Comparison of ENCODE assay signal across 26 cellular contexts in genomic region chr12:127106723-127107122, GRCh38.
"Had no signal": no experiment of that assay in that cellular context is flagged by ENCODE, and none has a peak within 500 bp of the region (broad histone marks: within the 10 kb centered on the region; RNA-seq: fewer than 3 reads in every experiment).

No MANE protein-coding gene starts in this region.

- H3K4me2 ChIP-seq: neural progenitor cell had no signal

- H3K4me3 ChIP-seq: neural progenitor cell, ovary, psoas muscle, right lobe of liver, sigmoid colon, stomach, thoracic aorta, thyroid gland, tibial nerve, upper lobe of left lung, vagina had no signal

- H2AFZ ChIP-seq: neural progenitor cell had no signal

- DNase-seq: natural killer cell; occipital lobe; ovary; psoas muscle; right cardiac atrium; right lobe of liver; sigmoid colon; small intestine; stimulated activated CD4-positive, alpha-beta T cell treated with anti-CD3 and anti-CD28 coated beads, Interleukin-15, amount 100 ng/mL, for 24 hours; stimulated activated CD4-positive, alpha-beta T cell treated with anti-CD3 and anti-CD28 coated beads, Interleukin-2, amount 100 ng/mL, for 24 hours; stimulated activated CD4-positive, alpha-beta T cell treated with anti-CD3 and anti-CD28 coated beads, Interleukin-2, amount 100 ng/mL, for 48 hours; stimulated activated CD4-positive, alpha-beta T cell treated with anti-CD3 and anti-CD28 coated beads, Interleukin-4, amount 100 ng/mL, for 24 hours; stimulated activated naive B cell treated with anti-CD40 and anti-IgM and Interleukin-4, amounts not matched to agents 10 μg/mL and 1 μg/mL and 100 μg/mL, for 72 hours; stimulated activated naive CD4-positive, alpha-beta T cell treated with Interleukin-2 at 50 U/mL for 16 hours; stomach; thyroid gland; trophoblast cell; upper lobe of left lung had no signal

- H3K9me3 ChIP-seq: ovary, psoas muscle, right lobe of liver, sigmoid colon, stomach, thoracic aorta, thyroid gland, tibial nerve, upper lobe of left lung, vagina had no signal

- H3K27ac Mint-ChIP-seq: natural killer cell; neural progenitor cell; stimulated activated effector memory CD8-positive, alpha-beta T cell treated with anti-CD3 and anti-CD28 coated beads, Interleukin-12 subunit alpha, Interleukin-12 subunit beta, amount 100 ng/mL, for 72 hours; stimulated activated naive B cell treated with anti-CD40 and anti-IgM and Interleukin-4, amounts not matched to agents 10 μg/mL and 1 μg/mL and 100 μg/mL, for 72 hours; stimulated activated naive CD8-positive, alpha-beta T cell treated with anti-CD3 and anti-CD28 coated beads, Interleukin-15, Interleukin-2, amounts not matched to agents 100 ng/mL and 50 ng/mL, for 24 hours had no signal

- H3K4me1 ChIP-seq: neural progenitor cell, psoas muscle, right lobe of liver, sigmoid colon, stomach, thyroid gland, tibial nerve, upper lobe of left lung, vagina had no signal

- H3K27me3 ChIP-seq: neural progenitor cell, ovary, right lobe of liver, sigmoid colon, stomach, thyroid gland, upper lobe of left lung, vagina had no signal

- H3K9ac ChIP-seq: neural progenitor cell had no signal

- H3K27ac ChIP-seq: neural progenitor cell, ovary, psoas muscle, right lobe of liver, sigmoid colon, stomach, thoracic aorta, thyroid gland, tibial nerve, upper lobe of left lung, vagina had no signal

- H3K36me3 Mint-ChIP-seq: natural killer cell; neural progenitor cell; stimulated activated effector memory CD8-positive, alpha-beta T cell treated with anti-CD3 and anti-CD28 coated beads, Interleukin-12 subunit alpha, Interleukin-12 subunit beta, amount 100 ng/mL, for 72 hours; stimulated activated naive B cell treated with anti-CD40 and anti-IgM and Interleukin-4, amounts not matched to agents 10 μg/mL and 1 μg/mL and 100 μg/mL, for 72 hours had no signal

- H3K36me3 ChIP-seq: neural progenitor cell, ovary, right lobe of liver, sigmoid colon, stomach, thoracic aorta, thyroid gland, tibial nerve, upper lobe of left lung, vagina had no signal

- FAIRE-seq: small intestine, urothelium cell line had no signal

- H3K9me3 Mint-ChIP-seq: natural killer cell; nephron; neural progenitor cell; stimulated activated effector memory CD8-positive, alpha-beta T cell treated with anti-CD3 and anti-CD28 coated beads, Interleukin-12 subunit alpha, Interleukin-12 subunit beta, amount 100 ng/mL, for 72 hours; stimulated activated naive CD8-positive, alpha-beta T cell treated with anti-CD3 and anti-CD28 coated beads, Interleukin-15, Interleukin-2, amounts not matched to agents 100 ng/mL and 50 ng/mL, for 24 hours had no signal

- ATAC-seq: natural killer cell; psoas muscle; right cardiac atrium; right lobe of liver; stimulated activated effector memory CD8-positive, alpha-beta T cell treated with anti-CD3 and anti-CD28 coated beads, Interleukin-12 subunit alpha, Interleukin-12 subunit beta, amount 100 ng/mL, for 72 hours; stimulated activated naive B cell treated with anti-CD40 and anti-IgM and Interleukin-4, amounts not matched to agents 10 μg/mL and 1 μg/mL and 100 μg/mL, for 72 hours had no signal

- H3K4me3 Mint-ChIP-seq: natural killer cell; nephron; neural progenitor cell; stimulated activated effector memory CD8-positive, alpha-beta T cell treated with anti-CD3 and anti-CD28 coated beads, Interleukin-12 subunit alpha, Interleukin-12 subunit beta, amount 100 ng/mL, for 72 hours; stimulated activated naive B cell treated with anti-CD40 and anti-IgM and Interleukin-4, amounts not matched to agents 10 μg/mL and 1 μg/mL and 100 μg/mL, for 72 hours; stimulated activated naive CD8-positive, alpha-beta T cell treated with anti-CD3 and anti-CD28 coated beads, Interleukin-15, Interleukin-2, amounts not matched to agents 100 ng/mL and 50 ng/mL, for 24 hours had no signal

- H3K4me1 Mint-ChIP-seq: natural killer cell; neural progenitor cell; stimulated activated naive B cell treated with anti-CD40 and anti-IgM and Interleukin-4, amounts not matched to agents 10 μg/mL and 1 μg/mL and 100 μg/mL, for 72 hours had no signal
